In the genomic region with DNA sequence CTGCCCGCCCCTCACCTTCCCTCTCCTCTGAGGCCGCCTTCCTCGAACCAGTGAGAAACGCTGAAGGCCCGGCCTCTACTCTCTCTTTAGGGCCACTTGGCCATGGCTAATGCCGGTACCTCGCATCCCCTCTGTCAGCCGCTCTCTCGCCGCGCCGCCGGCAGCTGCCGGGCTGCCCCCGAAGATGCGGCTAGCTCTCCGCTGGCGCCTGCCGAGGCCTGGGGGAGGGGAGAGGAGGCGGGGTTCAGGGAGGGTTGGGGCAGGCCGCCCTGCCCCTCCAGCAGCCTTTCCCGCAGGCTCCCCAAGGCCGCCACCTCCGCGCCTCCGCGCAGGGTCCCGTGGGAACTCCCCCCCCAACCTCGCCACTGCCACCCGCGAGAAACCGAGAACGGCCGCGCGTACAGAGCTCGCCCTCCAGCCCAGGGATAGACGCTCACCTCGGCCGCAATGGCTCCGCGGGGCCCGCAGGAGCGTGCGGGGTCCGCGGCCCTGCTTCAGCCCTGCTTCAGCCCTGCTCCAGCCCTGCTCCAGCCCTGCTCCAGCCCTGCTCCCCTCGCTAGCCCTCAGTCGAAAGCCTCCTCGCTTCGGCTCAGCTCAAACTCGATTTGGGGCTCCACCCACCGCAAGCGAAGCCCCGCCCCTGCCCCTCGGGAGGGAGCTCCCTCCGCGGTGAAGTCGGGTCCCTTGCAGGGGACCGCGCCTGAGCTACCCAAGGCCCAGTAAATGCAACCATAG, we compare ENCODE assay signal across 8 cellular contexts. TPM values are rescaled to one million over a fixed set of nuclear protein-coding genes. Genes with fewer than 3 reads are reported as not detected.
DNase-seq lines count a peak whose midpoint lies in the region; ATAC-seq lines count a peak whose summit lies in the region.

A gene with protein sequence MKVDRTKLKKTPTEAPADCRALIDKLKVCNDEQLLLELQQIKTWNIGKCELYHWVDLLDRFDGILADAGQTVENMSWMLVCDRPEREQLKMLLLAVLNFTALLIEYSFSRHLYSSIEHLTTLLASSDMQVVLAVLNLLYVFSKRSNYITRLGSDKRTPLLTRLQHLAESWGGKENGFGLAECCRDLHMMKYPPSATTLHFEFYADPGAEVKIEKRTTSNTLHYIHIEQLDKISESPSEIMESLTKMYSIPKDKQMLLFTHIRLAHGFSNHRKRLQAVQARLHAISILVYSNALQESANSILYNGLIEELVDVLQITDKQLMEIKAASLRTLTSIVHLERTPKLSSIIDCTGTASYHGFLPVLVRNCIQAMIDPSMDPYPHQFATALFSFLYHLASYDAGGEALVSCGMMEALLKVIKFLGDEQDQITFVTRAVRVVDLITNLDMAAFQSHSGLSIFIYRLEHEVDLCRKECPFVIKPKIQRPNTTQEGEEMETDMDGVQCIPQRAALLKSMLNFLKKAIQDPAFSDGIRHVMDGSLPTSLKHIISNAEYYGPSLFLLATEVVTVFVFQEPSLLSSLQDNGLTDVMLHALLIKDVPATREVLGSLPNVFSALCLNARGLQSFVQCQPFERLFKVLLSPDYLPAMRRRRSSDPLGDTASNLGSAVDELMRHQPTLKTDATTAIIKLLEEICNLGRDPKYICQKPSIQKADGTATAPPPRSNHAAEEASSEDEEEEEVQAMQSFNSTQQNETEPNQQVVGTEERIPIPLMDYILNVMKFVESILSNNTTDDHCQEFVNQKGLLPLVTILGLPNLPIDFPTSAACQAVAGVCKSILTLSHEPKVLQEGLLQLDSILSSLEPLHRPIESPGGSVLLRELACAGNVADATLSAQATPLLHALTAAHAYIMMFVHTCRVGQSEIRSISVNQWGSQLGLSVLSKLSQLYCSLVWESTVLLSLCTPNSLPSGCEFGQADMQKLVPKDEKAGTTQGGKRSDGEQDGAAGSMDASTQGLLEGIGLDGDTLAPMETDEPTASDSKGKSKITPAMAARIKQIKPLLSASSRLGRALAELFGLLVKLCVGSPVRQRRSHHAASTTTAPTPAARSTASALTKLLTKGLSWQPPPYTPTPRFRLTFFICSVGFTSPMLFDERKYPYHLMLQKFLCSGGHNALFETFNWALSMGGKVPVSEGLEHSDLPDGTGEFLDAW (N-terminal part only) (minus strand): TSS at position 569 of the 735 bp plus-strand sequence. CDS start 32,612 bp downstream, outside the sequence.

- in situ Hi-C loops in Caki2 (cut with HindIII; ENCODE audit: low pct_unique_long_range_greater_than_20kb, low sequenced_read_pairs), result no loop called here

- peaks cover 0 to 10% (median 0%) of the 10 kb centered on the region in 7 donors for H3K9me3 Mint-ChIP-seq in naive B cell
- no peaks in the 10 kb centered on the region for H3K9me3 Mint-ChIP-seq in stimulated activated effector memory CD8-positive, alpha-beta T cell treated with anti-CD3 and anti-CD28 coated beads, Interleukin-12 subunit alpha, Interleukin-12 subunit beta, amount 100 ng/mL, for 72 hours

- H3K27ac Mint-ChIP-seq in naive B cell, result peak within 1 kb of the TSS; percentile 71 to 95 (median 90)
- H3K27ac Mint-ChIP-seq in stimulated activated effector memory CD8-positive, alpha-beta T cell treated with anti-CD3 and anti-CD28 coated beads, Interleukin-12 subunit alpha, Interleukin-12 subunit beta, amount 100 ng/mL, for 72 hours, result peak within 1 kb of the TSS; percentile 98

- DNase-seq in Caki2 (ENCODE audit: low read depth) (peak; percentile 72), RPMI7951 (ENCODE audit: low read depth) (peak; percentile 80), activated T-helper 1 cell treated with Interleukin-2 at 50 U/mL for 16 hours (ENCODE audit: low read depth) (peak; percentile 66), fibroblast of gingiva (ENCODE audit: low read depth) (peak; percentile 65), naive B cell (peak; percentile 76)
- DNase-seq in stimulated activated effector memory CD8-positive, alpha-beta T cell treated with anti-CD3 and anti-CD28 coated beads, Interleukin-12 subunit alpha, Interleukin-12 subunit beta, amount 100 ng/mL, for 72 hours (ENCODE audit: low spot score in 2 of 2), result peak; percentile 66 to 89

- H3K27ac ChIP-seq in KOPT-K1 (ENCODE audit: low read depth, low read length, poor library complexity, severe bottlenecking), result peak within 1 kb of the TSS; percentile 91

- H3K27me3 Mint-ChIP-seq in naive B cell, result no peaks in the 10 kb centered on the region

- H3K9me3 ChIP-seq in KOPT-K1 (ENCODE audit: insufficient read depth, low read length, poor library complexity, severe bottlenecking), result no peaks in the 10 kb centered on the region

- peak within 1 kb of the TSS; percentile 83 to 96 (median 93) for H3K4me3 Mint-ChIP-seq in naive B cell
- H3K4me3 Mint-ChIP-seq in stimulated activated effector memory CD8-positive, alpha-beta T cell treated with anti-CD3 and anti-CD28 coated beads, Interleukin-12 subunit alpha, Interleukin-12 subunit beta, amount 100 ng/mL, for 72 hours, result peak within 1 kb of the TSS; percentile 88

- ATAC-seq in GM21529 (IDR thresholded peaks at IDR 0.05; ENCODE audit: unreplicated experiment), result peak; percentile 40
- ATAC-seq in naive B cell (ENCODE audit: low read depth in 2 of 2), result peak; percentile 46 to 47
- peak; percentile 66 for ATAC-seq in stimulated activated effector memory CD8-positive, alpha-beta T cell treated with anti-CD3 and anti-CD28 coated beads, Interleukin-12 subunit alpha, Interleukin-12 subunit beta, amount 100 ng/mL, for 72 hours

- peaks cover 0 to 5% of the 10 kb centered on the region in 2 donors for H3K36me3 Mint-ChIP-seq in naive B cell
- H3K36me3 Mint-ChIP-seq in stimulated activated effector memory CD8-positive, alpha-beta T cell treated with anti-CD3 and anti-CD28 coated beads, Interleukin-12 subunit alpha, Interleukin-12 subunit beta, amount 100 ng/mL, for 72 hours, result peaks cover 57% of the 10 kb centered on the region

- H3K4me1 Mint-ChIP-seq in naive B cell, result peaks cover 18 to 24% (median 19%) of the 10 kb centered on the region in 3 donors
- peaks cover 17% of the 10 kb centered on the region for H3K4me1 Mint-ChIP-seq in stimulated activated effector memory CD8-positive, alpha-beta T cell treated with anti-CD3 and anti-CD28 coated beads, Interleukin-12 subunit alpha, Interleukin-12 subunit beta, amount 100 ng/mL, for 72 hours

- peaks cover 13% of the 10 kb centered on the region for H3K36me3 ChIP-seq in KOPT-K1 (ENCODE audit: insufficient read depth, low read length)

RNA-seq across cellular contexts. Expression of the gene that starts here (rescaled TPM):
- 28.6 and 44.3 TPM in 2 replicates for total RNA-seq in Caki2 (2014; rRNA removed; shearing (Covaris generic); ENCODE audit: low replicate concordance)
- 83.3 and 99.5 TPM in 2 replicates for total RNA-seq in RPMI7951 (2014; rRNA removed; shearing (Covaris generic))
- 10 to 100 TPM in 5 of 6 donors, 1 to 10 TPM in 1; 7.6 to 14.2 (median 11.3) TPM for polyA plus RNA-seq in naive B cell (ENCODE audit: low read depth in 6 of 6)

Comparison
In these comparisons a context has a peak if more than half of its experiments do, and no peak if none do; other contexts are left out.
1. Peak in every context shown above with its lines: DNase-seq, ATAC-seq and H3K27ac ChIP-seq.